ENCODE assay signal across 11 cellular contexts in genomic region chr17:2062571-2063183, GRCh38. TPM values are rescaled to one million over a fixed set of nuclear protein-coding genes. Genes with fewer than 3 reads are reported as not detected.
DNase-seq lines count a peak whose midpoint lies in the region; ATAC-seq, FAIRE-seq and TF ChIP-seq lines count a peak whose summit lies in the region.
"Had no signal": no experiment of that assay in that cellular context is flagged by ENCODE, and none has a peak within 500 bp of the region (broad histone marks: within the 10 kb centered on the region; RNA-seq: fewer than 3 reads in every experiment).

No MANE protein-coding gene starts in this region.

- H3K9me3 Mint-ChIP-seq in activated CD4-positive, alpha-beta T cell treated with anti-CD3 and anti-CD28 coated beads, Interleukin-2, amount 10 ng/mL, durations not matched to agents 7 days and 5 days: no peaks in the 10 kb centered on the region

- H3K9me3 ChIP-seq in K562 (replicated peaks; ENCODE audit: control insufficient read depth, insufficient read depth, low read depth, low read length) (no peaks in the 10 kb centered on the region), thymus (ENCODE audit: control insufficient read depth) (peaks cover 1% of the 10 kb centered on the region)

- BruUV-seq in K562 (replicated peaks; lab: Mats Ljungman, UMichigan): no TSS peak

- peak overlapping the region in 1 of 2 experiments; percentile 71; a peak in 1 of 4 replicates for H3K9ac ChIP-seq in K562 (ENCODE audit: insufficient read depth in 1 of 2, low read depth in 2 of 2, low read length in 2 of 2)

- TF ChIP-seq CTCF in K562 (IDR thresholded peaks at IDR 0.05 in 2 of 3, conservative IDR thresholded peaks at IDR 0.05 in 1 of 3; ENCODE audit: insufficient read depth in 2 of 3, low read depth in 1 of 3, low read length in 3 of 3): no peak

- no peaks in the 10 kb centered on the region for H3K9me1 ChIP-seq in K562 (ENCODE audit: control insufficient read depth, insufficient read depth, low read length)

- WGBS in K562 (ENCODE audit: insufficient coverage, low coverage, missing lambda C conversion rate): 78% methylated on average over 5 of the region's 11 CpGs
- 93% methylated on average over 11 of the region's 11 CpGs for WGBS in thymus

- no peak overlapping the region for H2AFZ ChIP-seq in K562 (ENCODE audit: low read depth, low read length)

- POLR2A ChIA-PET in activated CD4-positive, alpha-beta T cell treated with anti-CD3 and anti-CD28 coated beads, Interleukin-2, amount 10 ng/mL, durations not matched to agents 7 days and 5 days (lab: Charles Lee): interaction anchor here (0.6 kb wide), 1 partner anchor 21 kb away, joined by 3 read pairs; no protein-coding TSS in a partner anchor
- POLR2A ChIA-PET in K562 (lab: Yijun Ruan, JAX): no interaction called here

- H3K4me3 Mint-ChIP-seq in activated CD4-positive, alpha-beta T cell treated with anti-CD3 and anti-CD28 coated beads, Interleukin-2, amount 10 ng/mL, durations not matched to agents 7 days and 5 days: no peak overlapping the region

- H3K27me3 Mint-ChIP-seq in activated CD4-positive, alpha-beta T cell treated with anti-CD3 and anti-CD28 coated beads, Interleukin-2, amount 10 ng/mL, durations not matched to agents 7 days and 5 days: no peaks in the 10 kb centered on the region

- no peaks in the 10 kb centered on the region for H4K20me1 ChIP-seq in K562 (replicated peaks; ENCODE audit: control insufficient read depth, insufficient read depth, low read length)

- H3K27me3 ChIP-seq in K562 (ENCODE audit: control insufficient read depth in 2 of 2, insufficient read depth in 2 of 2, low read length in 2 of 2): no peaks in the 10 kb centered on the region
- peaks cover 28% of the 10 kb centered on the region for H3K27me3 ChIP-seq in thymus (ENCODE audit: control insufficient read depth, insufficient read depth)

- no peak for TF ChIP-seq RAD21 in K562 (CRISPR knock-in tag; conservative IDR thresholded peaks at IDR 0.05 in 1 of 2, IDR thresholded peaks at IDR 0.05 in 1 of 2)

- peaks cover 40% of the 10 kb centered on the region for H3K4me1 Mint-ChIP-seq in activated CD4-positive, alpha-beta T cell treated with anti-CD3 and anti-CD28 coated beads, Interleukin-2, amount 10 ng/mL, durations not matched to agents 7 days and 5 days

- DNase-seq in activated CD4-positive, alpha-beta T cell treated with anti-CD3 and anti-CD28 coated beads, Interleukin-2, amount 10 ng/mL, durations not matched to agents 7 days and 5 days: no peak
- no peak for DNase-seq in activated CD4-positive, alpha-beta T cell treated with anti-CD3 and anti-CD28 coated beads, Interleukin-2, amount 50 U/mL, for 1 hour
- peak in 1 of 4 experiments; percentile 18 for DNase-seq in K562 (ENCODE audit: extremely low read depth in 1 of 4, low spot score in 3 of 4)
- peak; percentile 70 to 82 for DNase-seq in lung microvascular endothelial cell (ENCODE audit: low read depth in 2 of 2)
- DNase-seq in stimulated activated CD4-positive, alpha-beta T cell treated with anti-CD3 and anti-CD28 coated beads, Interleukin-12 subunit alpha, Interleukin-12 subunit beta, amount 100 ng/mL, for 4 hours: no peak
- DNase-seq in AML-193 (lab: John Stamatoyannopoulos, UW): no peak
- DNase-seq: amygdala; NCI-H1105 treated with DMSO at 0.1 percent for 48 hours; stimulated activated CD4-positive, alpha-beta T cell treated with anti-CD3 and anti-CD28 coated beads, Interleukin-2, amount 100 ng/mL, for 24 hours had no signal

- CTCF ChIA-PET in activated CD4-positive, alpha-beta T cell treated with anti-CD3 and anti-CD28 coated beads, Interleukin-2, amount 10 ng/mL, durations not matched to agents 7 days and 5 days (lab: Charles Lee): interaction anchor here (3.8 kb wide), 1 partner anchor 183 kb away, joined by 23 read pairs; no protein-coding TSS in a partner anchor
- CTCF ChIA-PET in K562 (lab: Yijun Ruan, JAX; ENCODE audit: low intra/inter-chr PET ratio): no interaction called here

- H3K4me1 ChIP-seq in K562 (replicated peaks in 1 of 2; ENCODE audit: control insufficient read depth in 2 of 2, insufficient read depth in 2 of 2, low read length in 2 of 2): peaks cover 0 to 36% of the 10 kb centered on the region in 2 experiments; a peak in 2 of 5 replicates
- peaks cover 5% of the 10 kb centered on the region for H3K4me1 ChIP-seq in thymus (ENCODE audit: control insufficient read depth, insufficient read depth, low read length)

- in situ Hi-C loops in K562 (cut with MboI): loop anchor here (10.0 kb wide), 1 partner anchor 182 kb away; no protein-coding TSS in a partner anchor

- H3K27ac ChIP-seq in K562 (ENCODE audit: extremely low read depth, low read depth, low read length) (no peak overlapping the region), thymus (ENCODE audit: low read depth) (peak overlapping the region; percentile 48)

- peaks cover 44% of the 10 kb centered on the region for H3K36me3 Mint-ChIP-seq in activated CD4-positive, alpha-beta T cell treated with anti-CD3 and anti-CD28 coated beads, Interleukin-2, amount 10 ng/mL, durations not matched to agents 7 days and 5 days (ENCODE audit: low read depth)

- peaks cover 16% of the 10 kb centered on the region; the same call in 2 of the 3 replicates for H3K36me3 ChIP-seq in K562 (ENCODE audit: control insufficient read depth, insufficient read depth, low read length)
- peaks cover 62% of the 10 kb centered on the region for H3K36me3 ChIP-seq in thymus (ENCODE audit: control insufficient read depth, insufficient read depth)

- no peak for TF ChIP-seq POLR2A in K562 (conservative IDR thresholded peaks at IDR 0.05)

- no peak overlapping the region for H3K4me3 ChIP-seq in K562
- no peak overlapping the region for H3K4me3 ChIP-seq in thymus (ENCODE audit: low read length)

- intact Hi-C loops in K562 (cut with micrococcal nuclease): no loop called here

- FAIRE-seq in K562 (lab: Jason Lieb, UNC): no peak

- TF ChIP-seq EP300 in K562 (IDR thresholded peaks at IDR 0.05; ENCODE audit: low read length): no peak

- peak overlapping the region; percentile 28 for H3K27ac Mint-ChIP-seq in activated CD4-positive, alpha-beta T cell treated with anti-CD3 and anti-CD28 coated beads, Interleukin-2, amount 10 ng/mL, durations not matched to agents 7 days and 5 days

- no peaks in the 10 kb centered on the region for H3K79me2 ChIP-seq in K562 (ENCODE audit: control insufficient read depth, insufficient read depth, low read length)

- no peak overlapping the region for H3K4me2 ChIP-seq in K562 (ENCODE audit: insufficient read depth, low read length)

- ATAC-seq in K562 (no peak), HG02840 (IDR thresholded peaks at IDR 0.05; ENCODE audit: low FRiP score, unreplicated experiment) (no peak)

RNA-seq across cellular contexts. Expression of gene HIC1, which starts 7.8 kb away (rescaled TPM):
- 10 to 100 TPM; 29.0 to 31.0 TPM for total RNA-seq in activated CD4-positive, alpha-beta T cell treated with anti-CD3 and anti-CD28 coated beads, Interleukin-2, amount 10 ng/mL, durations not matched to agents 7 days and 5 days
- total RNA-seq in K562 (2011; cell fraction: chromatin; rRNA removed; ENCODE audit: low replicate concordance): 2.6 and 5.4 TPM in 2 replicates
- total RNA-seq in K562 (2011; cell fraction: nucleolus; rRNA removed): 4.3 and 6.5 TPM in 2 replicates
- 2.3 and 2.4 TPM in 2 replicates for total RNA-seq in K562 (2011; cell fraction: nucleoplasm; rRNA removed)
- 1.9 and 2.8 TPM in 2 replicates for total RNA-seq in K562 (2014; rRNA removed)
- 0.13 and 0.18 TPM in 2 replicates for total RNA-seq in K562 (2014; rRNA removed; fragmentation: Illumina TruSeq; extraction: Trizol)
- 0.18 and 0.41 TPM in 2 replicates for total RNA-seq in K562 (2015; rRNA removed; fragmentation: Illumina TruSeq; extraction: Trizol)
- total RNA-seq in K562 (2021): 2.3 and 2.5 TPM in 2 replicates
- 0.53 and 0.64 TPM in 2 replicates for polyA plus RNA-seq in K562 (2011; rRNA removed)
- polyA plus RNA-seq in K562 (2011; cell fraction: cytosol; rRNA removed): 0.93 and 4.2 TPM in 2 replicates
- 2.7 and 7.9 TPM in 2 replicates for polyA plus RNA-seq in K562 (2011; cell fraction: nucleus; rRNA removed)
- polyA plus RNA-seq in K562 (2012): 0.80 and 0.95 TPM in 2 replicates
- polyA plus RNA-seq in K562 (2014; fragmentation: Illumina TruSeq; extraction: Trizol): 0.12 and 0.35 TPM in 2 replicates
- under 1 TPM; 0.01 to 0.03 TPM for polyA plus RNA-seq in K562 (2014; fragmentation: Nextera tagmentation; extraction: Ambion mirVana)
- 1.4 and 2.3 TPM in 2 replicates for polyA plus RNA-seq in K562 (2014; rRNA removed)
- polyA minus RNA-seq in K562 (2011; rRNA and poly(A)+ RNA removed): 0.21 and 0.46 TPM in 2 replicates
- polyA minus RNA-seq in K562 (2011; cell fraction: cytosol; rRNA and poly(A)+ RNA removed): 1.5 and 2.1 TPM in 2 replicates
- polyA minus RNA-seq in K562 (2011; cell fraction: nucleus; rRNA and poly(A)+ RNA removed): 2.6 and 2.7 TPM in 2 replicates
- 32.0 and 50.4 TPM in 2 replicates for total RNA-seq in lung microvascular endothelial cell
- 4.2 TPM for polyA plus RNA-seq in thymus

RNA-seq across cellular contexts. Expression of gene OVCA2, which starts 20.9 kb away (rescaled TPM):
- total RNA-seq in activated CD4-positive, alpha-beta T cell treated with anti-CD3 and anti-CD28 coated beads, Interleukin-2, amount 10 ng/mL, durations not matched to agents 7 days and 5 days: 10 to 100 TPM; 36.8 to 37.9 TPM
- total RNA-seq in K562 (2011; cell fraction: chromatin; rRNA removed; ENCODE audit: low replicate concordance): 1.6 and 4.6 TPM in 2 replicates
- 6.6 and 9.8 TPM in 2 replicates for total RNA-seq in K562 (2011; cell fraction: nucleolus; rRNA removed)
- total RNA-seq in K562 (2011; cell fraction: nucleoplasm; rRNA removed): 0.69 and 4.2 TPM in 2 replicates
- total RNA-seq in K562 (2014; rRNA removed) (21.6 and 23.7 TPM in 2 replicates), K562 (2014; rRNA removed; fragmentation: Illumina TruSeq; extraction: Trizol) (9.7 and 12.2 TPM in 2 replicates), K562 (2015; rRNA removed; fragmentation: Illumina TruSeq; extraction: Trizol) (12.2 and 14.1 TPM in 2 replicates), K562 (2021) (15.6 and 21.1 TPM in 2 replicates), lung microvascular endothelial cell (48.2 and 49.5 TPM in 2 replicates)
- polyA plus RNA-seq in K562 (2011; rRNA removed) (14.1 and 17.1 TPM in 2 replicates), K562 (2014; fragmentation: Illumina TruSeq; extraction: Trizol) (14.1 and 18.2 TPM in 2 replicates), K562 (2014; fragmentation: Nextera tagmentation; extraction: Ambion mirVana) (1 to 10 TPM; 3.0 to 3.6 TPM), K562 (2014; rRNA removed) (19.7 and 23.4 TPM in 2 replicates), thymus (81.8 TPM)
- polyA plus RNA-seq in K562 (2011; cell fraction: cytosol; rRNA removed): 17.7 and 39.3 TPM in 2 replicates
- 5.4 and 6.8 TPM in 2 replicates for polyA plus RNA-seq in K562 (2011; cell fraction: nucleus; rRNA removed)
- 14.6 and 22.6 TPM in 2 replicates for polyA plus RNA-seq in K562 (2012)
- polyA minus RNA-seq in K562 (2011; rRNA and poly(A)+ RNA removed): 6.3 and 8.5 TPM in 2 replicates
- 7.6 and 8.9 TPM in 2 replicates for polyA minus RNA-seq in K562 (2011; cell fraction: cytosol; rRNA and poly(A)+ RNA removed)
- 1.1 and 1.6 TPM in 2 replicates for polyA minus RNA-seq in K562 (2011; cell fraction: nucleus; rRNA and poly(A)+ RNA removed)

RNA-seq across cellular contexts. Expression of gene DPH1, which starts 32.7 kb away (rescaled TPM):
- total RNA-seq in activated CD4-positive, alpha-beta T cell treated with anti-CD3 and anti-CD28 coated beads, Interleukin-2, amount 10 ng/mL, durations not matched to agents 7 days and 5 days: 10 to 100 TPM; 31.3 to 37.8 TPM
- 67.2 and 189 TPM in 2 replicates for total RNA-seq in K562 (2011; cell fraction: chromatin; rRNA removed; ENCODE audit: low replicate concordance)
- 122 and 130 TPM in 2 replicates for total RNA-seq in K562 (2011; cell fraction: nucleolus; rRNA removed)
- 90.6 and 92.5 TPM in 2 replicates for total RNA-seq in K562 (2011; cell fraction: nucleoplasm; rRNA removed)
- total RNA-seq in K562 (2014; rRNA removed) (30.9 and 34.7 TPM in 2 replicates), K562 (2014; rRNA removed; fragmentation: Illumina TruSeq; extraction: Trizol) (19.3 and 19.7 TPM in 2 replicates), K562 (2015; rRNA removed; fragmentation: Illumina TruSeq; extraction: Trizol) (17.7 and 19.7 TPM in 2 replicates), K562 (2021) (33.0 and 40.6 TPM in 2 replicates), lung microvascular endothelial cell (8.5 and 14.3 TPM in 2 replicates)
- polyA plus RNA-seq in K562 (2011; rRNA removed) (20.2 and 39.1 TPM in 2 replicates), K562 (2014; fragmentation: Illumina TruSeq; extraction: Trizol) (28.7 and 31.0 TPM in 2 replicates), K562 (2014; fragmentation: Nextera tagmentation; extraction: Ambion mirVana) (under 1 TPM; 0.42 to 0.94 TPM), K562 (2014; rRNA removed) (30.1 and 30.5 TPM in 2 replicates), thymus (26.4 TPM)
- 35.7 and 48.3 TPM in 2 replicates for polyA plus RNA-seq in K562 (2011; cell fraction: cytosol; rRNA removed)
- polyA plus RNA-seq in K562 (2011; cell fraction: nucleus; rRNA removed): 121 and 164 TPM in 2 replicates
- 23.5 and 23.7 TPM in 2 replicates for polyA plus RNA-seq in K562 (2012)
- 17.2 and 19.4 TPM in 2 replicates for polyA minus RNA-seq in K562 (2011; rRNA and poly(A)+ RNA removed)
- polyA minus RNA-seq in K562 (2011; cell fraction: cytosol; rRNA and poly(A)+ RNA removed): 27.1 and 28.2 TPM in 2 replicates
- 30.3 and 42.9 TPM in 2 replicates for polyA minus RNA-seq in K562 (2011; cell fraction: nucleus; rRNA and poly(A)+ RNA removed)

RNA-seq across cellular contexts. Expression of gene RTN4RL1, which starts 37.5 kb away (rescaled TPM):
- under 1 TPM; 0.19 to 0.20 TPM for total RNA-seq in activated CD4-positive, alpha-beta T cell treated with anti-CD3 and anti-CD28 coated beads, Interleukin-2, amount 10 ng/mL, durations not matched to agents 7 days and 5 days
- total RNA-seq in K562 (2011; cell fraction: chromatin; rRNA removed; ENCODE audit: low replicate concordance): 0.30 TPM in 1 of 2 replicates, not detected in the other
- 0.13 and 0.50 TPM in 2 replicates for total RNA-seq in K562 (2011; cell fraction: nucleolus; rRNA removed)
- 0.07 TPM in 1 of 2 replicates, not detected in the other for total RNA-seq in K562 (2011; cell fraction: nucleoplasm; rRNA removed)
- 0.05 and 0.12 TPM in 2 replicates for total RNA-seq in K562 (2014; rRNA removed)
- total RNA-seq in K562 (2014; rRNA removed; fragmentation: Illumina TruSeq; extraction: Trizol): not detected in 2 replicates
- 0.04 TPM in 2 replicates for total RNA-seq in K562 (2015; rRNA removed; fragmentation: Illumina TruSeq; extraction: Trizol)
- total RNA-seq in K562 (2021): 0.04 and 0.07 TPM in 2 replicates
- 0.06 and 0.58 TPM in 2 replicates for polyA plus RNA-seq in K562 (2011; rRNA removed)
- polyA plus RNA-seq in K562 (2011; cell fraction: cytosol; rRNA removed): 0.25 and 0.58 TPM in 2 replicates
- 0.09 and 0.24 TPM in 2 replicates for polyA plus RNA-seq in K562 (2011; cell fraction: nucleus; rRNA removed)
- 0.06 and 0.08 TPM in 2 replicates for polyA plus RNA-seq in K562 (2012)
- not detected in 2 replicates for polyA plus RNA-seq in K562 (2014; fragmentation: Illumina TruSeq; extraction: Trizol)
- not detected for polyA plus RNA-seq in K562 (2014; fragmentation: Nextera tagmentation; extraction: Ambion mirVana)
- polyA plus RNA-seq in K562 (2014; rRNA removed): not detected in 2 replicates
- polyA minus RNA-seq in K562 (2011; rRNA and poly(A)+ RNA removed): 0.27 TPM in 1 of 2 replicates, not detected in the other
- 0.82 TPM in 1 of 2 replicates, not detected in the other for polyA minus RNA-seq in K562 (2011; cell fraction: cytosol; rRNA and poly(A)+ RNA removed)
- 0.13 and 0.33 TPM in 2 replicates for polyA minus RNA-seq in K562 (2011; cell fraction: nucleus; rRNA and poly(A)+ RNA removed)
- 0.22 and 0.40 TPM in 2 replicates for total RNA-seq in lung microvascular endothelial cell
- polyA plus RNA-seq in thymus: 0.68 TPM

Comparison
In these comparisons a context has a peak if more than half of its experiments do, and no peak if none do; other contexts are left out.
1. DNase-seq: peak in lung microvascular endothelial cell (2 of 2); none in activated CD4-positive, alpha-beta T cell treated with anti-CD3 and anti-CD28 coated beads, Interleukin-2, amount 10 ng/mL, durations not matched to agents 7 days and 5 days (single experiment), activated CD4-positive, alpha-beta T cell treated with anti-CD3 and anti-CD28 coated beads, Interleukin-2, amount 50 U/mL, for 1 hour (single experiment), stimulated activated CD4-positive, alpha-beta T cell treated with anti-CD3 and anti-CD28 coated beads, Interleukin-12 subunit alpha, Interleukin-12 subunit beta, amount 100 ng/mL, for 4 hours (single experiment) and AML-193 (0 of 2).